In genomic region chrX:97609357-97609756, GRCh38 we compare ENCODE assay signal across 28 cellular contexts.
"Had no signal": no experiment of that assay in that cellular context is flagged by ENCODE, and none has a peak within 500 bp of the region (broad histone marks: within the 10 kb centered on the region; RNA-seq: fewer than 3 reads in every experiment).

No MANE protein-coding gene starts in this region.

- ATAC-seq: activated CD8-positive, alpha-beta T cell treated with anti-CD3 and anti-CD28 coated beads for 36 hours; activated naive CD8-positive, alpha-beta T cell treated with anti-CD3 and anti-CD28 coated beads, Interleukin-2, amount 50 U/mL, for 24 hours; T-cell; T-helper 17 cell had no signal

- H3K4me1 ChIP-seq: ascending aorta had no signal

- H3K9me3 ChIP-seq: ascending aorta had no signal

- H3K4me3 ChIP-seq: ascending aorta, cardiac muscle cell had no signal

- H3K36me3 ChIP-seq: ascending aorta, cardiac muscle cell had no signal

- DNase-seq: activated B cell treated with CpG ODN at 0.5 μM for 24 hours; activated CD4-positive, alpha-beta memory T cell treated with anti-CD3 and anti-CD28 coated beads for 36 hours; activated CD4-positive, alpha-beta T cell treated with anti-CD3 and anti-CD28 coated beads for 4 hours; activated CD4-positive, alpha-beta T cell treated with anti-CD3 and anti-CD28 coated beads, Interleukin-2, amount 10 ng/mL, durations not matched to agents 24 days and 14 days; activated CD4-positive, alpha-beta T cell treated with anti-CD3 and anti-CD28 coated beads, Interleukin-2, amount 50 U/mL, for 1 hour; activated CD4-positive, alpha-beta T cell treated with anti-CD3 and anti-CD28 coated beads, Interleukin-2, amount 50 U/mL, for 4 hours; activated CD4-positive, CD25-positive, alpha-beta regulatory T cell treated with anti-CD3 and anti-CD28 coated beads, Interleukin-2, amount 50 U/mL, for 72 hours; activated CD8-positive, alpha-beta memory T cell treated with anti-CD3 and anti-CD28 coated beads, Interleukin-2, amount 50 U/mL, for 4 hours; activated CD8-positive, alpha-beta T cell treated with anti-CD3 and anti-CD28 coated beads for 36 hours; activated effector memory CD4-positive, alpha-beta T cell treated with Interleukin-2 at 50 U/mL for 16 hours; activated gamma-delta T cell; activated naive CD4-positive, alpha-beta T cell treated with anti-CD3 and anti-CD28 coated beads, Interleukin-2, amount 10 ng/mL, durations not matched to agents 7 days and 5 days; activated naive CD4-positive, alpha-beta T cell treated with Interleukin-2 at 50 U/mL for 16 hours; activated naive CD8-positive, alpha-beta T cell treated with anti-CD3 and anti-CD28 coated beads, Interleukin-2, amount 10 ng/mL, durations not matched to agents 7 days and 5 days; activated naive CD8-positive, alpha-beta T cell treated with anti-CD3 and anti-CD28 coated beads, Interleukin-2, amount 50 U/mL, for 24 hours; activated T-cell treated with anti-CD3 and anti-CD28 coated beads for 4 hours; activated T-cell treated with anti-CD3 and anti-CD28 coated beads, Interleukin-2, amount 50 U/mL, for 1 hour; activated T-cell treated with anti-CD3 and anti-CD28 coated beads, Interleukin-2, amount 50 U/mL, for 48 hours; amygdala; anterior cingulate cortex; caudate nucleus; cerebellar nuclear complex; T-cell; T-helper 17 cell; T-helper 9 cell had no signal

- H3K27ac ChIP-seq: ascending aorta, cardiac muscle cell, VCaP had no signal

- H3K27me3 ChIP-seq: ascending aorta, cardiac muscle cell had no signal
